ENCODE assay signal across 23 cellular contexts in genomic region chr5:34690898-34691297, GRCh38. TPM values are rescaled to one million over a fixed set of nuclear protein-coding genes. Genes with fewer than 3 reads are reported as not detected.
"Had no signal": no experiment of that assay in that cellular context is flagged by ENCODE, and none has a peak within 500 bp of the region (broad histone marks: within the 10 kb centered on the region; RNA-seq: fewer than 3 reads in every experiment).

No MANE protein-coding gene starts in this region.

- H3K36me3 ChIP-seq: ovary, right lobe of liver, stomach had no signal

- H3K9me3 Mint-ChIP-seq: activated CD4-positive, alpha-beta T cell treated with anti-CD3 and anti-CD28 coated beads, Interleukin-2, amount 10 ng/mL, durations not matched to agents 7 days and 5 days; activated naive CD8-positive, alpha-beta T cell treated with anti-CD3 and anti-CD28 coated beads, Interleukin-2, amount 10 ng/mL, durations not matched to agents 7 days and 5 days; activated T-cell treated with anti-CD3 and anti-CD28 coated beads, Interleukin-2, amount 50 U/mL, for 24 hours; activated T-helper 2 cell treated with anti-CD3 and anti-CD28 coated beads, Interferon-gamma antibody, Interleukin-2, Interleukin-4, amounts not matched to agents 10 μg/mL and 5 μg/mL and 100 μg/mL, durations not matched to agents 14 hours and 24 hours and 36 hours; brain; neural crest cell had no signal

- H3K9me3 ChIP-seq: lower lobe of right lung, ovary, right lobe of liver, stomach, upper lobe of left lung had no signal

- H3K4me3 ChIP-seq: coronary artery, lower lobe of right lung, ovary, right lobe of liver, stomach, upper lobe of left lung had no signal

- H3K4me3 Mint-ChIP-seq: activated CD4-positive, alpha-beta T cell treated with anti-CD3 and anti-CD28 coated beads, Interleukin-2, amount 10 ng/mL, durations not matched to agents 7 days and 5 days; activated CD8-positive, alpha-beta T cell treated with anti-CD3 and anti-CD28 coated beads, Interleukin-2, amount 10 ng/mL, durations not matched to agents 7 days and 5 days; activated naive CD8-positive, alpha-beta T cell treated with anti-CD3 and anti-CD28 coated beads, Interleukin-2, amount 10 ng/mL, durations not matched to agents 7 days and 5 days; activated T-cell treated with anti-CD3 and anti-CD28 coated beads, Interleukin-2, amount 50 U/mL, for 24 hours; brain; neural crest cell had no signal

- H3K36me3 Mint-ChIP-seq: activated naive CD8-positive, alpha-beta T cell treated with anti-CD3 and anti-CD28 coated beads, Interleukin-2, amount 10 ng/mL, durations not matched to agents 7 days and 5 days had no signal

- DNase-seq: activated CD4-positive, alpha-beta T cell treated with anti-CD3 and anti-CD28 coated beads, Interleukin-2, amount 10 ng/mL, durations not matched to agents 7 days and 5 days; activated CD4-positive, CD25-positive, alpha-beta regulatory T cell; activated CD8-positive, alpha-beta T cell treated with anti-CD3 and anti-CD28 coated beads, Interleukin-2, amount 10 ng/mL, durations not matched to agents 7 days and 5 days; activated naive CD4-positive, alpha-beta T cell treated with Interleukin-2 at 50 U/mL for 16 hours; activated naive CD8-positive, alpha-beta T cell treated with anti-CD3 and anti-CD28 coated beads, Interleukin-2, amount 10 ng/mL, durations not matched to agents 7 days and 5 days; activated T-cell treated with anti-CD3 and anti-CD28 coated beads, Interleukin-2, amount 50 U/mL, for 24 hours; amygdala; central memory CD4-positive, alpha-beta T cell; hypothalamus; lower lobe of right lung; midbrain; ovary; right lobe of liver; small intestine; stimulated activated CD4-positive, alpha-beta T cell treated with anti-CD3 and anti-CD28 coated beads, Interleukin-4, amount 100 ng/mL, for 1 hour; stomach; T-helper 1 cell; T-helper 9 cell; upper lobe of left lung had no signal

- H3K27ac Mint-ChIP-seq: activated CD4-positive, alpha-beta T cell treated with anti-CD3 and anti-CD28 coated beads, Interleukin-2, amount 10 ng/mL, durations not matched to agents 7 days and 5 days; activated CD8-positive, alpha-beta T cell treated with anti-CD3 and anti-CD28 coated beads, Interleukin-2, amount 10 ng/mL, durations not matched to agents 7 days and 5 days; activated naive CD8-positive, alpha-beta T cell treated with anti-CD3 and anti-CD28 coated beads, Interleukin-2, amount 10 ng/mL, durations not matched to agents 7 days and 5 days; activated T-cell treated with anti-CD3 and anti-CD28 coated beads, Interleukin-2, amount 50 U/mL, for 24 hours; activated T-helper 2 cell treated with anti-CD3 and anti-CD28 coated beads, Interferon-gamma antibody, Interleukin-2, Interleukin-4, amounts not matched to agents 10 μg/mL and 5 μg/mL and 100 μg/mL, durations not matched to agents 14 hours and 24 hours and 36 hours had no signal

- H3K27ac ChIP-seq: lower lobe of right lung, ovary, right lobe of liver, stomach, upper lobe of left lung had no signal

- H3K27me3 ChIP-seq: ovary, right lobe of liver, stomach, upper lobe of left lung had no signal

- ATAC-seq: activated CD8-positive, alpha-beta T cell treated with anti-CD3 and anti-CD28 coated beads, Interleukin-2, amount 10 ng/mL, durations not matched to agents 7 days and 5 days; lower lobe of right lung; right lobe of liver had no signal

- H3K27me3 Mint-ChIP-seq: activated CD4-positive, alpha-beta T cell treated with anti-CD3 and anti-CD28 coated beads, Interleukin-2, amount 10 ng/mL, durations not matched to agents 7 days and 5 days had no signal

RNA-seq across cellular contexts. Expression of gene RAI14, which starts 34.8 kb away (rescaled TPM):
- total RNA-seq: activated CD8-positive, alpha-beta T cell treated with anti-CD3 and anti-CD28 coated beads, Interleukin-2, amount 10 ng/mL, durations not matched to agents 7 days and 5 days had no signal
